Comparison of ENCODE assay signal across 8 cellular contexts in the genomic region with DNA sequence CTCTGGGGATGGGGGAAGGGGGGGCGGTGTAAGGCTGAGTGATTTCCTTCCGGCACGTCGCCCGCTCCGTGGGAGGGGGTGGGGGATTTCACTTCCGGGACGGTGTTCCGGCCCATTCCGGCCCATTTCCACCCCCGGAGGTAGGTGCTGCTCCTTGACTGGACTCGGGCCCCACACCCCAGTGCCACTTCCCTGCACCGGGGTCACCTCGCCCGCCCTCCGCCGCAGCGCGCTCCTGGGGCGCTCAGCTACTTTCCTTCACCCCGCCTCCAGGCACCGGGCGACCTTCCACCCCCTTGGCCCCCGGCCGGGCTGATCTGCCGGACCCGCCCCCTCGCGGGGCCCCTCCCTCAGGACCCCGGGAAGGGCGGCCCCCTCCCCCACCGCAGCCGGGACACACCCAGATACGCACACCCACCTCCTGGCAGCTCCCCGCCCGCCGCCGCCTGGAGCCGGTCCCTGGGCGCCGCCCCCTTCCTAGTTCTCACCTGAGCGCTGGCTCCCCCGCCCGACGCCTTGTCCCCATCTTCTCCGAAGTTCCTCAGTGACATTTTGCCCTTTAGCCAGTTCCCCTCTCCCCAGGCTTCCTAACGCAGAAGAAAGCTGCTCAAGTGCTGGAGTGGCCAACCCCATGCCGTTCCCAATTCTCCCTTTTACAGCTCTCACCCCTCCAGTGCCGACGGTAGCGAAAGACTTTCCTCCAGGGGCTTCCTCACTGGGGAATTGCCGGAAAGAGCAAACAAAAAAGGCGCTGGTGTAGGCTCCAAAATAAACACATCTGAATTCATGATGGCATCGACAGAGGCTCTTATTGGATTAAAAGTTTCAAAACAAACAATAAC. TPM values are rescaled to one million over a fixed set of nuclear protein-coding genes. Genes with fewer than 3 reads are reported as not detected.
DNase-seq lines count a peak whose midpoint lies in the region; ATAC-seq, FAIRE-seq and TF ChIP-seq lines count a peak whose summit lies in the region.

A gene with protein sequence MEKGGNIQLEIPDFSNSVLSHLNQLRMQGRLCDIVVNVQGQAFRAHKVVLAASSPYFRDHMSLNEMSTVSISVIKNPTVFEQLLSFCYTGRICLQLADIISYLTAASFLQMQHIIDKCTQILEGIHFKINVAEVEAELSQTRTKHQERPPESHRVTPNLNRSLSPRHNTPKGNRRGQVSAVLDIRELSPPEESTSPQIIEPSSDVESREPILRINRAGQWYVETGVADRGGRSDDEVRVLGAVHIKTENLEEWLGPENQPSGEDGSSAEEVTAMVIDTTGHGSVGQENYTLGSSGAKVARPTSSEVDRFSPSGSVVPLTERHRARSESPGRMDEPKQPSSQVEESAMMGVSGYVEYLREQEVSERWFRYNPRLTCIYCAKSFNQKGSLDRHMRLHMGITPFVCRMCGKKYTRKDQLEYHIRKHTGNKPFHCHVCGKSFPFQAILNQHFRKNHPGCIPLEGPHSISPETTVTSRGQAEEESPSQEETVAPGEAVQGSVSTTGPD (plus strand): TSS at position 115 of the 842 bp plus-strand sequence. CDS start 1,846 bp downstream, outside the sequence.

- BruUV-seq in endothelial cell of umbilical vein (replicated peaks; lab: Mats Ljungman, UMichigan): TSS peak; percentile 52

- no peaks in the 10 kb centered on the region for H3K9me3 ChIP-seq in HUES64 (ENCODE audit: insufficient read depth, low read depth, low read length)
- H3K9me3 ChIP-seq in NT2/D1 (ENCODE audit: insufficient read depth, low read length): no peaks in the 10 kb centered on the region
- no peaks in the 10 kb centered on the region for H3K9me3 ChIP-seq in endothelial cell of umbilical vein (replicated peaks; ENCODE audit: control insufficient read depth, insufficient read depth, low read length)
- H3K9me3 ChIP-seq in mucosa of stomach (ENCODE audit: control insufficient read depth, low read length): no peaks in the 10 kb centered on the region

- H3K27ac ChIP-seq in HUES64 (ENCODE audit: low read depth, low read length): peak within 1 kb of the TSS; percentile 99
- peak within 1 kb of the TSS; percentile 64 for H3K27ac ChIP-seq in endothelial cell of umbilical vein (ENCODE audit: insufficient read depth, low read depth, low read length)

- peak; percentile 62 for ATAC-seq in GM21447 (IDR thresholded peaks at IDR 0.05; ENCODE audit: unreplicated experiment)

- H3K27me3 ChIP-seq in HUES64 (ENCODE audit: insufficient read depth, low read length) (no peaks in the 10 kb centered on the region), NT2/D1 (ENCODE audit: insufficient read depth, insufficient read length) (no peaks in the 10 kb centered on the region), endothelial cell of umbilical vein (ENCODE audit: control insufficient read depth in 2 of 2, insufficient read depth in 2 of 2, low read length in 2 of 2) (no peaks in the 10 kb centered on the region), mucosa of stomach (ENCODE audit: control insufficient read depth, insufficient read depth, low read length) (no peaks in the 10 kb centered on the region)

- peak; percentile 95 for DNase-seq in COLO668 (lab: John Stamatoyannopoulos, UW; ENCODE audit: unreplicated experiment)
- DNase-seq in NT2/D1 (ENCODE audit: low read depth, low spot score): peak; percentile 95
- DNase-seq in activated CD8-positive, alpha-beta memory T cell treated with anti-CD3 and anti-CD28 coated beads, Interleukin-2, amount 50 U/mL, for 24 hours (ENCODE audit: extremely low read depth): peak; percentile 77
- peak; percentile 88 for DNase-seq in endothelial cell of umbilical vein (ENCODE audit: low read depth, low spot score)
- peak; percentile 96 for DNase-seq in stimulated activated CD8-positive, alpha-beta memory T cell treated with anti-CD3 and anti-CD28 coated beads, Interleukin-4, amount 100 ng/mL, for 48 hours

- peak; percentile 72 for FAIRE-seq in endothelial cell of umbilical vein (lab: Jason Lieb, UNC)

- under 1% methylated on average over 54 of the region's 54 CpGs for whole genome bisulfite sequencing in HUES64

- peak within 1 kb of the TSS; percentile 34 for H2AFZ ChIP-seq in endothelial cell of umbilical vein (ENCODE audit: low read depth, low read length)

- H3K4me2 ChIP-seq in endothelial cell of umbilical vein (ENCODE audit: insufficient read depth, low read length): peak within 1 kb of the TSS; percentile 95

- H3K4me1 ChIP-seq in HUES64 (ENCODE audit: insufficient read depth, low read length): peaks cover 14% of the 10 kb centered on the region
- no peaks in the 10 kb centered on the region for H3K4me1 ChIP-seq in NT2/D1 (ENCODE audit: insufficient read depth, insufficient read length)
- H3K4me1 ChIP-seq in endothelial cell of umbilical vein (ENCODE audit: control insufficient read depth, extremely low read depth, insufficient read depth, low read length): peaks cover 48% of the 10 kb centered on the region
- H3K4me1 ChIP-seq in mucosa of stomach (ENCODE audit: control insufficient read depth, insufficient read depth, low read length): peaks cover 17% of the 10 kb centered on the region

- no peaks in the 10 kb centered on the region for H3K9me1 ChIP-seq in endothelial cell of umbilical vein (replicated peaks; ENCODE audit: control insufficient read depth, extremely low read depth, insufficient read depth, low read length)

- intact Hi-C loops in endothelial cell of umbilical vein (cut with micrococcal nuclease): loop anchor here (1.0 to 5.0 kb wide), 8 partner anchors 15 to 1129 kb away; a partner anchor contains a TSS

- CTCF ChIA-PET in endothelial cell of umbilical vein (lab: Charles Lee): interaction anchor here (0.9 to 2.1 kb wide), 6 partner anchors 9 to 1126 kb away, joined by 3 to 6 read pairs (median 4); a partner anchor contains a TSS

- TF ChIP-seq POLR2A in endothelial cell of umbilical vein (IDR thresholded peaks at IDR 0.05; ENCODE audit: low read depth, low read length): no peak

- H3K79me2 ChIP-seq in endothelial cell of umbilical vein (ENCODE audit: control insufficient read depth, insufficient read depth, low read length): peaks cover 37% of the 10 kb centered on the region

- H4K20me1 ChIP-seq in endothelial cell of umbilical vein (replicated peaks; ENCODE audit: control insufficient read depth, extremely low read depth, insufficient read depth, low read length): peaks cover 5% of the 10 kb centered on the region

- TF ChIP-seq CTCF in endothelial cell of umbilical vein (IDR thresholded peaks at IDR 0.05; ENCODE audit: extremely low read depth in 1 of 2, insufficient read depth in 1 of 2, low read depth in 1 of 2, low read length in 2 of 2): no peak

- peak within 1 kb of the TSS; percentile 99 for H3K9ac ChIP-seq in HUES64 (ENCODE audit: low read depth, low read length)
- H3K9ac ChIP-seq in NT2/D1 (ENCODE audit: insufficient read length, low read depth): peak within 1 kb of the TSS; percentile 99
- peak within 1 kb of the TSS; percentile 74 for H3K9ac ChIP-seq in endothelial cell of umbilical vein (replicated peaks; ENCODE audit: extremely low read depth, insufficient read depth, low read length)
- peak within 1 kb of the TSS; percentile 83 for H3K9ac ChIP-seq in mucosa of stomach (ENCODE audit: low read length)

- H3K36me3 ChIP-seq in HUES64 (ENCODE audit: insufficient read depth, low read length) (peaks cover 69% of the 10 kb centered on the region), NT2/D1 (ENCODE audit: insufficient read depth, insufficient read length, low read length) (peaks cover 66% of the 10 kb centered on the region), endothelial cell of umbilical vein (ENCODE audit: control insufficient read depth in 2 of 2, extremely low read depth in 1 of 2, insufficient read depth in 2 of 2, low read length in 2 of 2) (peaks cover 10 to 33% of the 10 kb centered on the region in 2 experiments), mucosa of stomach (ENCODE audit: control insufficient read depth, insufficient read depth, low read length) (peaks cover 6% of the 10 kb centered on the region)

- dilution Hi-C loops in endothelial cell of umbilical vein (cut with MboI; ENCODE audit: extremely low pct_ligation_motif_present, low sequenced_read_pairs): no loop called here

- POLR2A ChIA-PET in endothelial cell of umbilical vein (lab: Charles Lee): interaction anchor here (0.5 to 2.5 kb wide), 13 partner anchors 9 to 1337 kb away, joined by 3 to 18 read pairs (median 4); a partner anchor contains a TSS

- H3K4me3 ChIP-seq in HUES64 (ENCODE audit: low read length) (peak within 1 kb of the TSS; percentile 95), NT2/D1 (ENCODE audit: insufficient read length, low read depth) (peak within 1 kb of the TSS; percentile 98), endothelial cell of umbilical vein (replicated peaks in 1 of 3; ENCODE audit: insufficient read depth in 1 of 3, low read depth in 1 of 3, low read length in 3 of 3) (peak within 1 kb of the TSS; percentile 36 to 99 (median 90)), mucosa of stomach (ENCODE audit: low read length) (peak within 1 kb of the TSS; percentile 40)

TF ChIP-seq in endothelial cell of umbilical vein, 7 proteins besides CTCF, POLR2A, EP300 and RAD21:
- TF ChIP-seq, protein P1, sequence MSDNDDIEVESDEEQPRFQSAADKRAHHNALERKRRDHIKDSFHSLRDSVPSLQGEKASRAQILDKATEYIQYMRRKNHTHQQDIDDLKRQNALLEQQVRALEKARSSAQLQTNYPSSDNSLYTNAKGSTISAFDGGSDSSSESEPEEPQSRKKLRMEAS (IDR thresholded peaks at IDR 0.05; ENCODE audit: insufficient read depth, insufficient read length): no peak
- TF ChIP-seq FOS (IDR thresholded peaks at IDR 0.05; ENCODE audit: borderline replicate concordance, insufficient read depth, low read length) (peak; percentile 11), EZH2 (IDR thresholded peaks at IDR 0.05; ENCODE audit: borderline replicate concordance, low read depth, low read length, severe bottlenecking) (no peak), MYC (IDR thresholded peaks at IDR 0.05; ENCODE audit: low read depth, low read length) (no peak)

RNA-seq across cellular contexts. Expression of the gene that starts here (rescaled TPM):
- 3.1 TPM for polyA plus RNA-seq in HUES64 (2013, experiment 1 of 2)
- 3.4 TPM for polyA plus RNA-seq in HUES64 (2013, experiment 2 of 2)
- 4.9 and 5.9 TPM in 2 replicates for total RNA-seq in endothelial cell of umbilical vein
- polyA plus RNA-seq in endothelial cell of umbilical vein: 0.73 and 0.94 TPM in 2 replicates
- 0.61 and 0.68 TPM in 2 replicates for polyA plus RNA-seq in endothelial cell of umbilical vein (2011; cell fraction: cytosol; rRNA removed)
- polyA plus RNA-seq in endothelial cell of umbilical vein (2011; cell fraction: nucleus; rRNA removed): 4.2 and 4.9 TPM in 2 replicates
- 1.1 and 1.6 TPM in 2 replicates for polyA plus RNA-seq in endothelial cell of umbilical vein (2012)
- polyA minus RNA-seq in endothelial cell of umbilical vein: 8.8 and 11.0 TPM in 2 replicates
- polyA minus RNA-seq in endothelial cell of umbilical vein (2011; cell fraction: cytosol; rRNA and poly(A)+ RNA removed): 3.4 TPM
- 7.0 and 8.3 TPM in 2 replicates for polyA minus RNA-seq in endothelial cell of umbilical vein (2011; cell fraction: nucleus; rRNA and poly(A)+ RNA removed)

Comparison
In these comparisons a context has a peak if more than half of its experiments do, and no peak if none do; other contexts are left out.
1. Peak in every context shown above with its lines: DNase-seq, ATAC-seq, H3K4me3 ChIP-seq and H3K27ac ChIP-seq.
2. H3K4me3 ChIP-seq: peak in every context shown above with its lines; median percentile 98 in NT2/D1; 95 in HUES64; 90 in endothelial cell of umbilical vein; 40 in mucosa of stomach.